27 cellular contexts compared by ENCODE assay signal in genomic region chr14:74919421-74920165, GRCh38. TPM values are rescaled to one million over a fixed set of nuclear protein-coding genes. Genes with fewer than 3 reads are reported as not detected.
DNase-seq lines count a peak whose midpoint lies in the region; ATAC-seq and TF ChIP-seq lines count a peak whose summit lies in the region.
"Had no signal": no experiment of that assay in that cellular context is flagged by ENCODE, and none has a peak within 500 bp of the region (broad histone marks: within the 10 kb centered on the region; RNA-seq: fewer than 3 reads in every experiment).

No MANE protein-coding gene starts in this region.

- no peak for ATAC-seq in CD8-positive, alpha-beta T cell
- ATAC-seq: activated T-cell treated with anti-CD3 and anti-CD28 coated beads, Interleukin-2, amount 50 U/mL, for 4 hours; effector memory CD8-positive, alpha-beta T cell; sciatic nerve; SK-N-SH treated with all-trans-retinoic acid at 6 μM for 48 hours; stimulated activated memory B cell treated with anti-CD40 and anti-IgM and Interleukin-4, amounts not matched to agents 10 μg/mL and 1 μg/mL and 100 μg/mL, for 72 hours had no signal

- H3K27me3 ChIP-seq in adipocyte (replicated peaks; ENCODE audit: control insufficient read depth, insufficient read depth, low read length) (no peaks in the 10 kb centered on the region), sigmoid colon (no peaks in the 10 kb centered on the region)
- H3K27me3 ChIP-seq in CD8-positive, alpha-beta T cell (ENCODE audit: insufficient read depth, low read length) = no peaks in the 10 kb centered on the region
- no peaks in the 10 kb centered on the region for H3K27me3 ChIP-seq in CD8-positive, alpha-beta memory T cell (ENCODE audit: insufficient read depth, low read length, poor library complexity, severe bottlenecking)

- TF ChIP-seq EP300 in sigmoid colon (IDR thresholded peaks at IDR 0.05) = no peak

- peaks cover 17% of the 10 kb centered on the region for H3K9me3 Mint-ChIP-seq in glutamatergic neuron (ENCODE audit: unreplicated experiment)
- no peaks in the 10 kb centered on the region for H3K9me3 Mint-ChIP-seq in CD8-positive, alpha-beta T cell
- H3K9me3 Mint-ChIP-seq in CD8-positive, alpha-beta memory T cell = no peaks in the 10 kb centered on the region
- H3K9me3 Mint-ChIP-seq: activated T-cell treated with anti-CD3 and anti-CD28 coated beads, Interleukin-2, amount 50 U/mL, for 4 hours; effector memory CD8-positive, alpha-beta T cell; H9; memory B cell; naive B cell; stimulated activated memory B cell treated with anti-CD40 and anti-IgM and Interleukin-4, amounts not matched to agents 10 μg/mL and 1 μg/mL and 100 μg/mL, for 72 hours had no signal

- peak overlapping the region; percentile 71 for H3K4me3 Mint-ChIP-seq in glutamatergic neuron (ENCODE audit: unreplicated experiment)
- H3K4me3 Mint-ChIP-seq in CD8-positive, alpha-beta T cell = no peak overlapping the region
- H3K4me3 Mint-ChIP-seq in CD8-positive, alpha-beta memory T cell = no peak overlapping the region
- H3K4me3 Mint-ChIP-seq: activated T-cell treated with anti-CD3 and anti-CD28 coated beads, Interleukin-2, amount 50 U/mL, for 4 hours; effector memory CD8-positive, alpha-beta T cell; H9; immature natural killer cell; memory B cell; stimulated activated memory B cell treated with anti-CD40 and anti-IgM and Interleukin-4, amounts not matched to agents 10 μg/mL and 1 μg/mL and 100 μg/mL, for 72 hours had no signal

- peaks cover 8% of the 10 kb centered on the region for H3K36me3 Mint-ChIP-seq in glutamatergic neuron (ENCODE audit: unreplicated experiment)
- peaks cover 3% of the 10 kb centered on the region for H3K36me3 Mint-ChIP-seq in CD8-positive, alpha-beta T cell
- H3K36me3 Mint-ChIP-seq in CD8-positive, alpha-beta memory T cell = peaks cover 0 to 5% (median 0%) of the 10 kb centered on the region in 3 donors
- H3K36me3 Mint-ChIP-seq: immature natural killer cell; memory B cell; naive B cell; stimulated activated memory B cell treated with anti-CD40 and anti-IgM and Interleukin-4, amounts not matched to agents 10 μg/mL and 1 μg/mL and 100 μg/mL, for 72 hours had no signal

- intact Hi-C loops in sigmoid colon (cut with DNase I) = no loop called here
- intact Hi-C loops in CD8-positive, alpha-beta T cell (cut with DNase I, micrococcal nuclease) = no loop called here

- H3K4me1 Mint-ChIP-seq in glutamatergic neuron (ENCODE audit: low read depth, unreplicated experiment) = peaks cover 44% of the 10 kb centered on the region
- peaks cover 14% of the 10 kb centered on the region for H3K4me1 Mint-ChIP-seq in CD8-positive, alpha-beta T cell (ENCODE audit: low read depth)
- H3K4me1 Mint-ChIP-seq in CD8-positive, alpha-beta memory T cell = peaks cover 0 to 13% (median 1%) of the 10 kb centered on the region in 3 donors

- CTCF ChIA-PET in CD8-positive, alpha-beta T cell (lab: Charles Lee) = no interaction called here
- CTCF ChIA-PET in CD8-positive, alpha-beta memory T cell (lab: Charles Lee) = interaction anchor here (1.0 kb wide), 1 partner anchor 169 kb away, joined by 3 read pairs; no protein-coding TSS in a partner anchor

- TF ChIP-seq CTCF in glutamatergic neuron (IDR thresholded peaks at IDR 0.05; ENCODE audit: partially characterized antibody, unreplicated experiment) = no peak
- TF ChIP-seq CTCF in sigmoid colon (IDR thresholded peaks at IDR 0.05) = no peak
- no peak for TF ChIP-seq CTCF in CD8-positive, alpha-beta T cell (IDR thresholded peaks at IDR 0.05)

- 90 to 93% methylated on average over 22 of the region's 22 CpGs for WGBS in sigmoid colon, 2 donors

- no peaks in the 10 kb centered on the region for H3K9me3 ChIP-seq in adipocyte (ENCODE audit: control insufficient read depth, low read length)
- H3K9me3 ChIP-seq in sigmoid colon = no peaks in the 10 kb centered on the region
- H3K9me3 ChIP-seq in CD8-positive, alpha-beta T cell (ENCODE audit: low read length) = no peaks in the 10 kb centered on the region
- no peaks in the 10 kb centered on the region for H3K9me3 ChIP-seq in CD8-positive, alpha-beta memory T cell (ENCODE audit: low read length)
- H3K9me3 ChIP-seq: thoracic aorta had no signal

- POLR2A ChIA-PET in CD8-positive, alpha-beta T cell (lab: Charles Lee) = no interaction called here
- POLR2A ChIA-PET in CD8-positive, alpha-beta memory T cell (lab: Charles Lee) = no interaction called here

- H3K4me3 ChIP-seq in adipocyte (ENCODE audit: low read length) (no peak overlapping the region), sigmoid colon (no peak overlapping the region)
- H3K4me3 ChIP-seq in CD8-positive, alpha-beta T cell (ENCODE audit: low read depth, low read length) = no peak overlapping the region
- H3K4me3 ChIP-seq in CD8-positive, alpha-beta memory T cell (ENCODE audit: low read length) = no peak overlapping the region
- H3K4me3 ChIP-seq: thoracic aorta had no signal

- no peak overlapping the region for H3K9ac ChIP-seq in adipocyte (ENCODE audit: low read length)
- H3K9ac ChIP-seq: parathyroid adenoma had no signal

- no peak for TF ChIP-seq POLR2A in sigmoid colon (IDR thresholded peaks at IDR 0.05)

- peaks cover 21% of the 10 kb centered on the region for H3K27me3 Mint-ChIP-seq in glutamatergic neuron (ENCODE audit: unreplicated experiment)
- peaks cover 5% of the 10 kb centered on the region for H3K27me3 Mint-ChIP-seq in CD8-positive, alpha-beta T cell (ENCODE audit: low read depth)
- peaks cover 4 to 13% of the 10 kb centered on the region in 2 donors for H3K27me3 Mint-ChIP-seq in CD8-positive, alpha-beta memory T cell
- H3K27me3 Mint-ChIP-seq: memory B cell; stimulated activated memory B cell treated with anti-CD40 and anti-IgM and Interleukin-4, amounts not matched to agents 10 μg/mL and 1 μg/mL and 100 μg/mL, for 72 hours had no signal

- H3K36me3 ChIP-seq in adipocyte (ENCODE audit: control insufficient read depth, insufficient read depth, low read length, severe bottlenecking) (no peaks in the 10 kb centered on the region), sigmoid colon (peaks cover 0 to 9% (median 0%) of the 10 kb centered on the region in 4 donors)
- H3K36me3 ChIP-seq in CD8-positive, alpha-beta T cell (ENCODE audit: insufficient read depth, low read length) = no peaks in the 10 kb centered on the region
- no peaks in the 10 kb centered on the region for H3K36me3 ChIP-seq in CD8-positive, alpha-beta memory T cell (ENCODE audit: insufficient read depth, low read length)
- H3K36me3 ChIP-seq: thoracic aorta had no signal

- no peak overlapping the region for H3K27ac ChIP-seq in sigmoid colon
- no peak overlapping the region for H3K27ac ChIP-seq in CD8-positive, alpha-beta T cell (ENCODE audit: low read depth, low read length)
- H3K27ac ChIP-seq in CD8-positive, alpha-beta memory T cell (ENCODE audit: low read depth, low read length) = no peak overlapping the region
- H3K27ac ChIP-seq: parathyroid adenoma had no signal

- DNase-seq in EH (ENCODE audit: low read depth) (peak; percentile 37), adipocyte (ENCODE audit: low read depth) (peak; percentile 20), glutamatergic neuron (no peak), sigmoid colon (peak; percentile 59), ureter (ENCODE audit: low spot score) (no peak), SHP77 treated with DMSO at 0.1 percent for 48 hours (lab: John Stamatoyannopoulos, UW) (no peak)
- DNase-seq in CD8-positive, alpha-beta T cell = no peak
- no peak for DNase-seq in CD8-positive, alpha-beta memory T cell
- DNase-seq: activated naive CD4-positive, alpha-beta T cell treated with anti-CD3 and anti-CD28 coated beads, Interleukin-2, amount 50 U/mL, for 16 hours; activated T-cell treated with anti-CD3 and anti-CD28 coated beads, Interleukin-2, amount 50 U/mL, for 4 hours; AML-193; effector memory CD8-positive, alpha-beta T cell; EL; H9; immature natural killer cell; naive B cell; NCI-H510A; NK-92 treated with Interleukin-12 subunit alpha and Interleukin-12 subunit beta, amount 100 ng/mL, for 24 hours; T-helper 9 cell had no signal

- peak overlapping the region; percentile 83 for H3K27ac Mint-ChIP-seq in glutamatergic neuron (ENCODE audit: unreplicated experiment)
- no peak overlapping the region for H3K27ac Mint-ChIP-seq in CD8-positive, alpha-beta T cell
- H3K27ac Mint-ChIP-seq in CD8-positive, alpha-beta memory T cell = no peak overlapping the region
- H3K27ac Mint-ChIP-seq: effector memory CD8-positive, alpha-beta T cell; immature natural killer cell; memory B cell; stimulated activated memory B cell treated with anti-CD40 and anti-IgM and Interleukin-4, amounts not matched to agents 10 μg/mL and 1 μg/mL and 100 μg/mL, for 72 hours had no signal

- H3K4me1 ChIP-seq in adipocyte (ENCODE audit: control insufficient read depth, insufficient read depth, low read length) (peaks cover 18% of the 10 kb centered on the region), sigmoid colon (peaks cover 0 to 34% (median 17%) of the 10 kb centered on the region in 4 donors)
- peaks cover 12% of the 10 kb centered on the region for H3K4me1 ChIP-seq in CD8-positive, alpha-beta T cell (ENCODE audit: insufficient read depth, low read length)
- peaks cover 5% of the 10 kb centered on the region for H3K4me1 ChIP-seq in CD8-positive, alpha-beta memory T cell (ENCODE audit: insufficient read depth, low read length)
- H3K4me1 ChIP-seq: parathyroid adenoma had no signal

RNA-seq across cellular contexts. Expression of gene RPS6KL1, which starts 3.5 kb away (rescaled TPM):
- total RNA-seq in glutamatergic neuron (ENCODE audit: unreplicated experiment) (248 TPM), sigmoid colon (10 to 100 TPM in 1 of 4 donors, 1 to 10 TPM in 3; 4.6 to 11.1 (median 6.7) TPM), ureter (10.7 TPM)
- 1 to 10 TPM; 1.8 to 4.0 (median 2.8) TPM for polyA plus RNA-seq in sigmoid colon
- 10 to 100 TPM in 1 of 2 experiments, 1 to 10 TPM in 1; 8.9 to 10.8 TPM for total RNA-seq in CD8-positive, alpha-beta T cell
- 1 to 10 TPM; 4.8 to 5.0 TPM for total RNA-seq in CD8-positive, alpha-beta memory T cell
- not detected for polyA plus RNA-seq in CD8-positive, alpha-beta memory T cell

RNA-seq across cellular contexts. Expression of gene PGF, which starts 35.8 kb away (rescaled TPM):
- 7.9 TPM for total RNA-seq in glutamatergic neuron (ENCODE audit: unreplicated experiment)
- 10 to 100 TPM in 2 of 4 donors, 1 to 10 TPM in 2; 3.6 to 15.6 (median 9.7) TPM for total RNA-seq in sigmoid colon
- polyA plus RNA-seq in sigmoid colon = 1 to 10 TPM; 1.2 to 9.1 (median 1.6) TPM
- total RNA-seq in ureter = 4.4 TPM
- total RNA-seq in CD8-positive, alpha-beta T cell = under 1 TPM in 1 of 2 experiments, not detected in 1; 0.44 TPM
- total RNA-seq in CD8-positive, alpha-beta memory T cell = under 1 TPM in 1 of 2 experiments, not detected in 1; 0.29 TPM
- not detected for polyA plus RNA-seq in CD8-positive, alpha-beta memory T cell

RNA-seq across cellular contexts. Expression of gene DLST, which starts 37.9 kb away (rescaled TPM):
- 114 TPM for total RNA-seq in glutamatergic neuron (ENCODE audit: unreplicated experiment)
- total RNA-seq in sigmoid colon = 100 to 1,000 TPM in 1 of 4 donors, 10 to 100 TPM in 3; 68.6 to 114 (median 71.8) TPM
- polyA plus RNA-seq in sigmoid colon = 100 to 1,000 TPM in 2 of 3 donors, 10 to 100 TPM in 1; 66.1 to 114 (median 105) TPM
- total RNA-seq in ureter = 81.3 TPM
- 100 to 1,000 TPM; 142 to 156 TPM for total RNA-seq in CD8-positive, alpha-beta T cell
- 100 to 1,000 TPM; 160 to 161 TPM for total RNA-seq in CD8-positive, alpha-beta memory T cell
- 8.8 TPM for polyA plus RNA-seq in CD8-positive, alpha-beta memory T cell

RNA-seq across cellular contexts. Expression of gene PROX2, which starts 43.6 kb away (rescaled TPM):
- total RNA-seq in glutamatergic neuron (ENCODE audit: unreplicated experiment) (not detected), sigmoid colon (under 1 TPM in 1 of 4 donors, not detected in 3; 0.16 TPM), ureter (0.13 TPM)
- under 1 TPM in 1 of 3 donors, not detected in 2; 0.01 TPM for polyA plus RNA-seq in sigmoid colon
- total RNA-seq in CD8-positive, alpha-beta T cell = under 1 TPM; 0.31 to 0.43 TPM
- total RNA-seq in CD8-positive, alpha-beta memory T cell = under 1 TPM; 0.24 to 0.33 TPM
- polyA plus RNA-seq in CD8-positive, alpha-beta memory T cell = not detected
- total RNA-seq: fibroblast of lung, H9, RPMI7951, sciatic nerve, thoracic aorta had no signal

Comparison
In these comparisons a context has a peak if more than half of its experiments do, and no peak if none do; other contexts are left out.
1. DNase-seq: peak in EH (single experiment), adipocyte (single experiment) and sigmoid colon (single experiment); none in glutamatergic neuron (single experiment), ureter (single experiment), CD8-positive, alpha-beta T cell (0 of 7), CD8-positive, alpha-beta memory T cell (0 of 5) and SHP77 treated with DMSO at 0.1 percent for 48 hours (single experiment).
2. RNA of gene RPS6KL1, which starts 3.5 kb away (total RNA-seq): 248 TPM in glutamatergic neuron (single experiment); 8.9 to 10.8 TPM in CD8-positive, alpha-beta T cell, 10.7 TPM in ureter (single experiment), 4.6 to 11.1 TPM in sigmoid colon and 4.8 to 5.0 TPM in CD8-positive, alpha-beta memory T cell; every median in the first group is over 10 times any median in the second.